Comparison of ENCODE assay signal across 9 cellular contexts in genomic region chr7:128831994-128832879, GRCh38. TPM values are rescaled to one million over a fixed set of nuclear protein-coding genes. Genes with fewer than 3 reads are reported as not detected.
A peak's percentile ranks its signal among the peaks of the same experiment; 100 is the strongest.
DNase-seq lines count a peak whose midpoint lies in the region; ATAC-seq and TF ChIP-seq lines count a peak whose summit lies in the region.
"Had no signal": no experiment of that assay in that cellular context is flagged by ENCODE, and none has a peak within 500 bp of the region (broad histone marks: within the 10 kb centered on the region; RNA-seq: fewer than 3 reads in every experiment).

No MANE protein-coding gene starts in this region.

- peaks cover 32% of the 10 kb centered on the region for H3K27me3 Mint-ChIP-seq in WTC11 (ENCODE audit: low read depth)

- intact Hi-C loops in HCT116 (cut with micrococcal nuclease), result no loop called here

- H3K9ac ChIP-seq in HCT116 (ENCODE audit: low read length) (peak overlapping the region; percentile 68), subcutaneous abdominal adipose tissue (ENCODE audit: low read length in 5 of 5) (peak overlapping the region in 3 of 5 donors; percentile 4 to 26 (median 20))

- TF ChIP-seq CTCF in HCT116 (IDR thresholded peaks at IDR 0.05 in 2 of 3, conservative IDR thresholded peaks at IDR 0.05 in 1 of 3; ENCODE audit: borderline replicate concordance in 1 of 3, insufficient read depth in 1 of 3, low read depth in 2 of 3, low read length in 2 of 3) (no peak), WTC11 (IDR thresholded peaks at IDR 0.05) (no peak)

- no TSS peak for BruUV-seq in HCT116 (replicated peaks; lab: Mats Ljungman, UMichigan)

- no peaks in the 10 kb centered on the region for H4K20me1 ChIP-seq in HCT116 (ENCODE audit: insufficient read depth)

- no peak for TF ChIP-seq POLR2A in HCT116 (IDR thresholded peaks at IDR 0.05; ENCODE audit: borderline replicate concordance, extremely low read depth, insufficient read depth, insufficient read length)

- CTCF ChIA-PET in HCT116 (lab: Charles Lee), result interaction anchor here (1.2 to 1.9 kb wide), 2 partner anchors 10 kb away, joined by 9 to 11 read pairs; no protein-coding TSS in a partner anchor
- CTCF ChIA-PET in WTC11 (lab: Charles Lee), result interaction anchor here (0.5 to 5.8 kb wide), 24 partner anchors 9 to 478 kb away, joined by 3 to 97 read pairs (median 4); partner anchors contain the start of genes ATP6V1F and KCP

- TF ChIP-seq RAD21 in HCT116 (IDR thresholded peaks at IDR 0.05; ENCODE audit: low read depth), result no peak

- no peaks in the 10 kb centered on the region for H3K9me2 ChIP-seq in HCT116 (ENCODE audit: insufficient read depth)

- no peaks in the 10 kb centered on the region for H3K36me3 Mint-ChIP-seq in WTC11

- peak overlapping the region; percentile 77 for H3K4me3 Mint-ChIP-seq in WTC11

- POLR2A ChIA-PET in HCT116 (lab: Charles Lee), result interaction anchor here (1.4 kb wide), 1 partner anchor 94 kb away, joined by 3 read pairs; no protein-coding TSS in a partner anchor
- POLR2A ChIA-PET in WTC11 (lab: Charles Lee), result interaction anchor here (0.6 to 1.6 kb wide), 11 partner anchors 9 to 277 kb away, joined by 3 to 6 read pairs (median 3); partner anchors contain the start of genes CALU and CCDC136

- H3K9me3 ChIP-seq in HCT116 (ENCODE audit: control insufficient read depth in 1 of 2, insufficient read depth in 1 of 2, low read depth in 1 of 2, low read length in 2 of 2), result no peaks in the 10 kb centered on the region
- H3K9me3 ChIP-seq in iPS-18c (ENCODE audit: control insufficient read depth, insufficient read depth, low read length), result no peaks in the 10 kb centered on the region
- H3K9me3 ChIP-seq in subcutaneous abdominal adipose tissue (ENCODE audit: control insufficient read depth in 5 of 5, low read length in 5 of 5), result no peaks in the 10 kb centered on the region

- H3K27me3 ChIP-seq in HCT116 (ENCODE audit: insufficient read depth, low read length), result no peaks in the 10 kb centered on the region
- H3K27me3 ChIP-seq in subcutaneous abdominal adipose tissue (ENCODE audit: control insufficient read depth in 5 of 5, insufficient read depth in 4 of 5, low read length in 5 of 5), result peaks cover 4 to 25% (median 16%) of the 10 kb centered on the region in 5 donors

- H3K9me3 Mint-ChIP-seq in WTC11, result no peaks in the 10 kb centered on the region

- no peak for DNase-seq in HCT116 (ENCODE audit: low read depth, low spot score)
- DNase-seq in WTC11 (ENCODE audit: low spot score), result peak; percentile 53
- no peak for DNase-seq in ureter (ENCODE audit: low spot score)
- DNase-seq in kidney glomerular epithelial cell (lab: John Stamatoyannopoulos, UW), result no peak
- no peak for DNase-seq in NCI-H1436 treated with DMSO at 0.1 percent for 48 hours (lab: John Stamatoyannopoulos, UW)
- DNase-seq: stimulated activated CD4-positive, alpha-beta T cell treated with anti-CD3 and anti-CD28 coated beads, Interleukin-12 subunit alpha, Interleukin-12 subunit beta, amount 100 ng/mL, for 4 hours had no signal

- peak overlapping the region; percentile 55 to 67 for H3K4me3 ChIP-seq in HCT116 (replicated peaks in 1 of 2; ENCODE audit: low read depth in 1 of 2, low read length in 2 of 2)
- peak overlapping the region; percentile 53 for H3K4me3 ChIP-seq in iPS-18c (ENCODE audit: insufficient read depth, low read depth, low read length)
- H3K4me3 ChIP-seq in subcutaneous abdominal adipose tissue (ENCODE audit: low read depth in 1 of 5, low read length in 5 of 5), result peak overlapping the region; percentile 25 to 66 (median 60)

- H3K36me3 ChIP-seq in HCT116 (ENCODE audit: control insufficient read depth in 1 of 2, insufficient read depth in 2 of 2, low read length in 2 of 2) (peaks cover 0 to 3% of the 10 kb centered on the region in 2 experiments; a peak in 1 of 4 replicates), subcutaneous abdominal adipose tissue (ENCODE audit: control insufficient read depth in 5 of 5, insufficient read depth in 5 of 5, low read length in 5 of 5) (peaks cover 0 to 3% (median 0%) of the 10 kb centered on the region in 5 donors)

- RAD21 ChIA-PET in HCT116 (lab: Charles Lee; ENCODE audit: low non-redundant PET in 1 of 2, low total read pairs in 2 of 2, uncharacterized antibody in 2 of 2, unreplicated experiment in 2 of 2), result no interaction called here

- no peak for ATAC-seq in HCT116
- ATAC-seq in WTC11, result peak; percentile 37
- ATAC-seq in GM21423 (IDR thresholded peaks at IDR 0.05; ENCODE audit: unreplicated experiment), result no peak

- H2AFZ ChIP-seq in HCT116 (ENCODE audit: low read depth, low read length, poor library complexity, severe bottlenecking), result no peak overlapping the region

- H3K4me1 Mint-ChIP-seq in WTC11, result peaks cover 39% of the 10 kb centered on the region

- H3K4me2 ChIP-seq in HCT116 (ENCODE audit: low read length), result peak overlapping the region; percentile 92

- H3K4me1 ChIP-seq in HCT116 (ENCODE audit: control insufficient read depth in 1 of 2, insufficient read depth in 2 of 2, low read length in 2 of 2), result peaks cover 27 to 64% of the 10 kb centered on the region in 2 experiments
- peaks cover 7 to 55% (median 50%) of the 10 kb centered on the region in 5 donors for H3K4me1 ChIP-seq in subcutaneous abdominal adipose tissue (ENCODE audit: control insufficient read depth in 5 of 5, insufficient read depth in 5 of 5, low read length in 5 of 5)

- H3K27ac ChIP-seq in HCT116 (ENCODE audit: low read depth, low read length), result no peak overlapping the region; the same call in 1 of the 2 replicates
- peak overlapping the region; percentile 65 for H3K27ac ChIP-seq in subcutaneous abdominal adipose tissue (ENCODE audit: low read depth, low read length)

- H3K27ac Mint-ChIP-seq in WTC11, result no peak overlapping the region

- H3K79me2 ChIP-seq in HCT116 (ENCODE audit: insufficient read depth, low read length), result peaks cover 18% of the 10 kb centered on the region; the same call in 1 of the 2 replicates

TF ChIP-seq in HCT116, 20 proteins besides CTCF, POLR2A, EP300 and RAD21:
- TF ChIP-seq JUND (IDR thresholded peaks at IDR 0.05), result no peak

TF ChIP-seq in WTC11, 78 proteins besides CTCF, POLR2A, EP300 and RAD21 (continues in another document):
- no peak for TF ChIP-seq SMAD4 (CRISPR knock-in tag; IDR thresholded peaks at IDR 0.05)
- TF ChIP-seq FOXP1 (CRISPR knock-in tag; IDR thresholded peaks at IDR 0.05; ENCODE audit: borderline replicate concordance), result no peak; the same call in 1 of the 2 replicates
- 0 out of 2 replicates have a peak, but pooled peaks have one; percentile 19 for TF ChIP-seq CREM (CRISPR knock-in tag; IDR thresholded peaks at IDR 0.05)
- TF ChIP-seq ZNF425 (CRISPR knock-in tag; conservative IDR thresholded peaks at IDR 0.05), result no peak
- TF ChIP-seq NFE2L1 (CRISPR knock-in tag; IDR thresholded peaks at IDR 0.05), result no peak
- TF ChIP-seq USF1 (CRISPR knock-in tag; IDR thresholded peaks at IDR 0.05), result no peak
- TF ChIP-seq NFATC4 (CRISPR knock-in tag; IDR thresholded peaks at IDR 0.05), result no peak
- 0 out of 2 replicates have a peak, but pooled peaks have one; percentile 40 for TF ChIP-seq ZNF423 (CRISPR knock-in tag; IDR thresholded peaks at IDR 0.05)

RNA-seq across cellular contexts. Expression of gene FLNC, which starts 2.0 kb away (rescaled TPM):
- 42.8 TPM for total RNA-seq in HCT116 (2021; ENCODE audit: unreplicated experiment)
- 38.4 and 60.1 TPM in 2 replicates for polyA plus RNA-seq in HCT116 (2012)
- 6.3 to 8.0 TPM (median 6.8 TPM) in 3 replicates for total RNA-seq in WTC11 (2021)
- total RNA-seq in ureter, result 84.1 TPM

RNA-seq across cellular contexts. Expression of gene ATP6V1F, which starts 30.4 kb away (rescaled TPM):
- total RNA-seq in HCT116 (2021; ENCODE audit: unreplicated experiment), result 149 TPM
- 223 and 261 TPM in 2 replicates for polyA plus RNA-seq in HCT116 (2012)
- total RNA-seq in WTC11 (2021), result 117 to 121 TPM (median 120 TPM) in 3 replicates
- 133 TPM for total RNA-seq in ureter

RNA-seq across cellular contexts. Expression of gene CCDC136, which starts 40.5 kb away (rescaled TPM):
- total RNA-seq in HCT116 (2021; ENCODE audit: unreplicated experiment) (11.1 TPM), WTC11 (2021) (47.4 to 51.0 TPM (median 49.5 TPM) in 3 replicates), ureter (12.5 TPM)
- 7.8 and 8.8 TPM in 2 replicates for polyA plus RNA-seq in HCT116 (2012)

RNA-seq across cellular contexts. Expression of gene OPN1SW, which starts 56.6 kb away (rescaled TPM):
- total RNA-seq in HCT116 (2021; ENCODE audit: unreplicated experiment) (not detected), WTC11 (2021) (not detected in 3 replicates), ureter (not detected)
- polyA plus RNA-seq in HCT116 (2012), result 0.05 and 0.10 TPM in 2 replicates

Comparison
In these comparisons a context has a peak if more than half of its experiments do, and no peak if none do; other contexts are left out.
1. Of the 4 proteins assayed by ChIP-seq in both WTC11 and HCT116: peak only in WTC11: MAX; only in HCT116: none; in both: none; in neither: 3.